Comparison of ENCODE assay signal across 8 cellular contexts in the genomic region with DNA sequence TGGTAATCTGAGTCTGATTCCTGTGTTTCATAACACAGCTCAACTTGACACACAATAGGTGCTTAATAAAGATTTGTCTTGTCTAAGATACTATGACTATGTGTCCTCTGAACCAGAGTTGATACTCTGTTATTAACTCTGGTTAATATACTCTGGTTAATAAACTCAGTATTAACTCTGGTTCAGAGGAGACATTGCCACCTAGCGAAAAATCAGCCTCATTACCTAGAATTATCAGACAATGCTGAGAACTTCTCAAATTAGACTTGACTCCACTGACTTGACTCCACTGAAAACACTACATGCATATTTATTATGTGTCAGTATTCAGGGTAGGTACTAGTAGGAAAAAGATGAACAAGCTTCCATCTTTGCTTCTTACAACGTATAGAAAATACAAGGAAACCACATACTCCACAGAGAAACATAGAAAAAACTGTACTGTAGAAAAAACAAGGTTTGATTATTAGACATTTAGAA.
DNase-seq lines count a peak whose midpoint lies in the region; ATAC-seq and TF ChIP-seq lines count a peak whose summit lies in the region.

No MANE protein-coding gene starts in this region.

- in situ Hi-C loops in astrocyte of the cerebellum (cut with HindIII; ENCODE audit: low sequenced_read_pairs): no loop called here

- no peaks in the 10 kb centered on the region for H3K9me3 ChIP-seq in thoracic aorta

- H3K4me1 ChIP-seq in thoracic aorta (ENCODE audit: control insufficient read depth in 1 of 2, low read depth in 2 of 2): no peaks in the 10 kb centered on the region

- H3K27me3 ChIP-seq in thoracic aorta (replicated peaks; ENCODE audit: insufficient read depth): no peaks in the 10 kb centered on the region

- peak; percentile 94 for ATAC-seq in GM19043 (IDR thresholded peaks at IDR 0.05; ENCODE audit: low read depth, unreplicated experiment)
- peak; percentile 72 for ATAC-seq in HG03135 (IDR thresholded peaks at IDR 0.05; ENCODE audit: unreplicated experiment)
- ATAC-seq in thoracic aorta (ENCODE audit: insufficient number of reproducible peaks, low FRiP score, low read depth): no peak

- TF ChIP-seq CTCF in astrocyte of the cerebellum (IDR thresholded peaks at IDR 0.05; ENCODE audit: low read depth, low read length, missing control alignments): peak; percentile 66
- TF ChIP-seq CTCF in thoracic aorta (IDR thresholded peaks at IDR 0.05): peak; percentile 39

- DNase-seq in DMS 273 (lab: John Stamatoyannopoulos, UW; ENCODE audit: unreplicated experiment): peak; percentile 66
- DNase-seq in NCI-H446 treated with DMSO at 0.1 percent for 48 hours (lab: John Stamatoyannopoulos, UW): peak; percentile 8
- peak; percentile 11 for DNase-seq in astrocyte of the cerebellum (ENCODE audit: low read depth)
- DNase-seq in iPS-NIHi11 (ENCODE audit: low spot score): peak; percentile 32
- DNase-seq in thoracic aorta (ENCODE audit: low spot score): no peak
- no peak for DNase-seq in anterior cingulate cortex (lab: John Stamatoyannopoulos, UW)

- no peak overlapping the region for H3K27ac ChIP-seq in thoracic aorta

- no peak overlapping the region for H3K4me3 ChIP-seq in astrocyte of the cerebellum (ENCODE audit: low read depth, low read length)
- H3K4me3 ChIP-seq in thoracic aorta: no peak overlapping the region

- H3K36me3 ChIP-seq in thoracic aorta: no peaks in the 10 kb centered on the region

Comparison
In these comparisons a context has a peak if more than half of its experiments do, and no peak if none do; other contexts are left out.
1. DNase-seq: peak in DMS 273 (single experiment), NCI-H446 treated with DMSO at 0.1 percent for 48 hours (single experiment), astrocyte of the cerebellum (single experiment) and iPS-NIHi11 (single experiment); none in thoracic aorta (single experiment) and anterior cingulate cortex (0 of 58).